In genomic region chr9:98809311-98810105, GRCh38 we compare ENCODE assay signal across 11 cellular contexts. TPM values are rescaled to one million over a fixed set of nuclear protein-coding genes. Genes with fewer than 3 reads are reported as not detected.
DNase-seq lines count a peak whose midpoint lies in the region; ATAC-seq and TF ChIP-seq lines count a peak whose summit lies in the region.
"Had no signal": no experiment of that assay in that cellular context is flagged by ENCODE, and none has a peak within 500 bp of the region (broad histone marks: within the 10 kb centered on the region; RNA-seq: fewer than 3 reads in every experiment).

No MANE protein-coding gene starts in this region.

- peak overlapping the region; percentile 79 for H3K4me3 ChIP-seq in WERI-Rb-1 (ENCODE audit: low read depth, low read length)
- H3K4me3 ChIP-seq: GM12878 had no signal

- no peak overlapping the region for H3K27ac Mint-ChIP-seq in T-helper 2 cell treated with Interferon-gamma antibody and Interleukin-4, amounts not matched to agents 5 μg/mL and 100 μg/mL, for 36 hours
- no peak overlapping the region for H3K27ac Mint-ChIP-seq in glutamatergic neuron (ENCODE audit: unreplicated experiment)
- no peak overlapping the region for H3K27ac Mint-ChIP-seq in stimulated activated memory B cell treated with anti-CD40 and anti-IgM and Interleukin-4, amounts not matched to agents 10 μg/mL and 1 μg/mL and 100 μg/mL, for 72 hours

- peaks cover 57% of the 10 kb centered on the region for H3K27me3 Mint-ChIP-seq in T-helper 2 cell treated with Interferon-gamma antibody and Interleukin-4, amounts not matched to agents 5 μg/mL and 100 μg/mL, for 36 hours (ENCODE audit: low read depth)
- no peaks in the 10 kb centered on the region for H3K27me3 Mint-ChIP-seq in glutamatergic neuron (ENCODE audit: unreplicated experiment)
- peaks cover 12% of the 10 kb centered on the region for H3K27me3 Mint-ChIP-seq in stimulated activated memory B cell treated with anti-CD40 and anti-IgM and Interleukin-4, amounts not matched to agents 10 μg/mL and 1 μg/mL and 100 μg/mL, for 72 hours

- peaks cover 2% of the 10 kb centered on the region for H3K9me3 ChIP-seq in WERI-Rb-1 (ENCODE audit: severe bottlenecking)

- no peak for DNase-seq in T-helper 2 cell treated with Interferon-gamma antibody and Interleukin-4, amounts not matched to agents 5 μg/mL and 100 μg/mL, for 36 hours (ENCODE audit: low spot score)
- DNase-seq in T-helper 2 cell (no peak), WERI-Rb-1 (peak; percentile 90), glutamatergic neuron (no peak), Kasumi-1 (lab: John Stamatoyannopoulos, UW) (no peak), HuH-7 (ENCODE audit: low spot score) (no peak)
- DNase-seq: NCI-H1436, SHP77 treated with DMSO at 0.1 percent for 48 hours had no signal

- no peak for ATAC-seq in stimulated activated memory B cell treated with anti-CD40 and anti-IgM and Interleukin-4, amounts not matched to agents 10 μg/mL and 1 μg/mL and 100 μg/mL, for 72 hours
- no peak for ATAC-seq in GM18498 (IDR thresholded peaks at IDR 0.05; ENCODE audit: unreplicated experiment)

- H3K27ac ChIP-seq in WERI-Rb-1 = peak overlapping the region; percentile 68

- peaks cover 3% of the 10 kb centered on the region; the same call in 1 of the 2 replicates for H3K36me3 ChIP-seq in WERI-Rb-1

- peaks cover 4% of the 10 kb centered on the region for H3K36me3 Mint-ChIP-seq in T-helper 2 cell treated with Interferon-gamma antibody and Interleukin-4, amounts not matched to agents 5 μg/mL and 100 μg/mL, for 36 hours (ENCODE audit: low read depth)
- no peaks in the 10 kb centered on the region for H3K36me3 Mint-ChIP-seq in glutamatergic neuron (ENCODE audit: unreplicated experiment)
- H3K36me3 Mint-ChIP-seq in stimulated activated memory B cell treated with anti-CD40 and anti-IgM and Interleukin-4, amounts not matched to agents 10 μg/mL and 1 μg/mL and 100 μg/mL, for 72 hours = peaks cover 7% of the 10 kb centered on the region

- peaks cover 23% of the 10 kb centered on the region for H3K4me1 Mint-ChIP-seq in T-helper 2 cell treated with Interferon-gamma antibody and Interleukin-4, amounts not matched to agents 5 μg/mL and 100 μg/mL, for 36 hours (ENCODE audit: low read depth)
- H3K4me1 Mint-ChIP-seq in glutamatergic neuron (ENCODE audit: low read depth, unreplicated experiment) = peaks cover 8% of the 10 kb centered on the region
- H3K4me1 Mint-ChIP-seq in stimulated activated memory B cell treated with anti-CD40 and anti-IgM and Interleukin-4, amounts not matched to agents 10 μg/mL and 1 μg/mL and 100 μg/mL, for 72 hours = peaks cover 29% of the 10 kb centered on the region

- TF ChIP-seq CTCF in WERI-Rb-1 (IDR thresholded peaks at IDR 0.05; ENCODE audit: low read depth, low read length) (no peak), glutamatergic neuron (IDR thresholded peaks at IDR 0.05; ENCODE audit: partially characterized antibody, unreplicated experiment) (no peak)

- peak overlapping the region; percentile 82 for H3K4me3 Mint-ChIP-seq in T-helper 2 cell treated with Interferon-gamma antibody and Interleukin-4, amounts not matched to agents 5 μg/mL and 100 μg/mL, for 36 hours
- H3K4me3 Mint-ChIP-seq in glutamatergic neuron (ENCODE audit: unreplicated experiment) = peak overlapping the region; percentile 69
- H3K4me3 Mint-ChIP-seq in stimulated activated memory B cell treated with anti-CD40 and anti-IgM and Interleukin-4, amounts not matched to agents 10 μg/mL and 1 μg/mL and 100 μg/mL, for 72 hours = peak overlapping the region; percentile 8

- no peaks in the 10 kb centered on the region for H3K9me3 Mint-ChIP-seq in T-helper 2 cell treated with Interferon-gamma antibody and Interleukin-4, amounts not matched to agents 5 μg/mL and 100 μg/mL, for 36 hours
- H3K9me3 Mint-ChIP-seq in glutamatergic neuron (ENCODE audit: unreplicated experiment) = peaks cover 2% of the 10 kb centered on the region
- H3K9me3 Mint-ChIP-seq in stimulated activated memory B cell treated with anti-CD40 and anti-IgM and Interleukin-4, amounts not matched to agents 10 μg/mL and 1 μg/mL and 100 μg/mL, for 72 hours = peaks cover 5% of the 10 kb centered on the region

- H3K27me3 ChIP-seq in WERI-Rb-1 (ENCODE audit: insufficient read depth, low read depth, severe bottlenecking) = no peaks in the 10 kb centered on the region

RNA-seq across cellular contexts. Expression of gene GALNT12, which starts 2.0 kb away (rescaled TPM):
- 2.7 TPM for total RNA-seq in glutamatergic neuron (ENCODE audit: unreplicated experiment)

RNA-seq across cellular contexts. Expression of gene ANKS6, which starts 13.2 kb away (rescaled TPM):
- 15.9 TPM for total RNA-seq in glutamatergic neuron (ENCODE audit: unreplicated experiment)

Comparison
In these comparisons a context has a peak if more than half of its experiments do, and no peak if none do; other contexts are left out.
1. H3K4me3 Mint-ChIP-seq: peak in every context shown above with its lines; median percentile 82 in T-helper 2 cell treated with Interferon-gamma antibody and Interleukin-4, amounts not matched to agents 5 μg/mL and 100 μg/mL, for 36 hours; 69 in glutamatergic neuron; 8 in stimulated activated memory B cell treated with anti-CD40 and anti-IgM and Interleukin-4, amounts not matched to agents 10 μg/mL and 1 μg/mL and 100 μg/mL, for 72 hours.